Comparison of ENCODE assay signal across 1 cellular context in genomic region chr6:154733610-154734379, GRCh38.
TF ChIP-seq lines count a peak whose summit lies in the region.

No MANE protein-coding gene starts in this region.

TF ChIP-seq in HepG2, 621 proteins besides CTCF, POLR2A, EP300 and RAD21 (continued from another document and continues in another):
- TF ChIP-seq, protein P1, sequence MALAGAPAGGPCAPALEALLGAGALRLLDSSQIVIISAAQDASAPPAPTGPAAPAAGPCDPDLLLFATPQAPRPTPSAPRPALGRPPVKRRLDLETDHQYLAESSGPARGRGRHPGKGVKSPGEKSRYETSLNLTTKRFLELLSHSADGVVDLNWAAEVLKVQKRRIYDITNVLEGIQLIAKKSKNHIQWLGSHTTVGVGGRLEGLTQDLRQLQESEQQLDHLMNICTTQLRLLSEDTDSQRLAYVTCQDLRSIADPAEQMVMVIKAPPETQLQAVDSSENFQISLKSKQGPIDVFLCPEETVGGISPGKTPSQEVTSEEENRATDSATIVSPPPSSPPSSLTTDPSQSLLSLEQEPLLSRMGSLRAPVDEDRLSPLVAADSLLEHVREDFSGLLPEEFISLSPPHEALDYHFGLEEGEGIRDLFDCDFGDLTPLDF (CRISPR knock-in tag; IDR thresholded peaks at IDR 0.05), result no peak
- TF ChIP-seq, protein P2, sequence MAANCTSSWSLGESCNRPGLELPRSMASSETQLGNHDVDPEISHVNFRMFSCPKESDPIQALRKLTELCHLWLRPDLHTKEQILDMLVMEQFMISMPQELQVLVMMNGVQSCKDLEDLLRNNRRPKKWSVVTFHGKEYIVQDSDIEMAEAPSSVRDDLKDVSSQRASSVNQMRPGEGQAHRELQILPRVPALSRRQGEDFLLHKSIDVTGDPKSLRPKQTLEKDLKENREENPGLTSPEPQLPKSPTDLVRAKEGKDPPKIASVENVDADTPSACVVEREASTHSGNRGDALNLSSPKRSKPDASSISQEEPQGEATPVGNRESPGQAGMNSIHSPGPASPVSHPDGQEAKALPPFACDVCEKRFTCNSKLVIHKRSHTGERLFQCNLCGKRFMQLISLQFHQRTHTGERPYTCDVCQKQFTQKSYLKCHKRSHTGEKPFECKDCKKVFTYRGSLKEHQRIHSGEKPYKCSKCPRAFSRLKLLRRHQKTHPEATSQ (CRISPR knock-in tag; IDR thresholded peaks at IDR 0.05; ENCODE audit: borderline replicate concordance), result peak; percentile 76; the same call in 1 of the 2 replicates
- no peak for TF ChIP-seq ZNF264 (CRISPR knock-in tag; IDR thresholded peaks at IDR 0.05)
- TF ChIP-seq ZFP62 (CRISPR knock-in tag; IDR thresholded peaks at IDR 0.05), result no peak
- TF ChIP-seq ZBTB7B (CRISPR knock-in tag; IDR thresholded peaks at IDR 0.05), result no peak
- TF ChIP-seq MTA3 (CRISPR knock-in tag; IDR thresholded peaks at IDR 0.05), result 0 out of 2 replicates have a peak, but pooled peaks have one; percentile 74
- TF ChIP-seq KLF6 (CRISPR knock-in tag; IDR thresholded peaks at IDR 0.05), result peak; percentile 3; the same call in 1 of the 2 replicates
- TF ChIP-seq ZNF547 (CRISPR knock-in tag; IDR thresholded peaks at IDR 0.05), result no peak; the same call in 1 of the 2 replicates
- no peak for TF ChIP-seq PBX3 (CRISPR knock-in tag; IDR thresholded peaks at IDR 0.05; ENCODE audit: borderline replicate concordance)
- peak; percentile 88 for TF ChIP-seq HNRNPK (IDR thresholded peaks at IDR 0.05; ENCODE audit: low read depth, low read length, poor library complexity, severe bottlenecking)
- no peak for TF ChIP-seq NR3C1 (CRISPR knock-in tag; IDR thresholded peaks at IDR 0.05)
- TF ChIP-seq, protein P3, sequence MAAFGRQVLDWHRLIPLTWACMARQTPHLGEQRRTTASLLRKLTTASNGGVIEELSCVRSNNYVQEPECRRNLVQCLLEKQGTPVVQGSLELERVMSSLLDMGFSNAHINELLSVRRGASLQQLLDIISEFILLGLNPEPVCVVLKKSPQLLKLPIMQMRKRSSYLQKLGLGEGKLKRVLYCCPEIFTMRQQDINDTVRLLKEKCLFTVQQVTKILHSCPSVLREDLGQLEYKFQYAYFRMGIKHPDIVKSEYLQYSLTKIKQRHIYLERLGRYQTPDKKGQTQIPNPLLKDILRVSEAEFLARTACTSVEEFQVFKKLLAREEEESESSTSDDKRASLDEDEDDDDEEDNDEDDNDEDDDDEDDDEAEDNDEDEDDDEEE (CRISPR knock-in tag; IDR thresholded peaks at IDR 0.05), result no peak
- TF ChIP-seq ZNF451 (CRISPR knock-in tag; IDR thresholded peaks at IDR 0.05), result 0 out of 2 replicates have a peak, but pooled peaks have one; percentile 26
- TF ChIP-seq ZNF749 (CRISPR knock-in tag; IDR thresholded peaks at IDR 0.05; ENCODE audit: borderline replicate concordance), result no peak
- TF ChIP-seq, protein P4, sequence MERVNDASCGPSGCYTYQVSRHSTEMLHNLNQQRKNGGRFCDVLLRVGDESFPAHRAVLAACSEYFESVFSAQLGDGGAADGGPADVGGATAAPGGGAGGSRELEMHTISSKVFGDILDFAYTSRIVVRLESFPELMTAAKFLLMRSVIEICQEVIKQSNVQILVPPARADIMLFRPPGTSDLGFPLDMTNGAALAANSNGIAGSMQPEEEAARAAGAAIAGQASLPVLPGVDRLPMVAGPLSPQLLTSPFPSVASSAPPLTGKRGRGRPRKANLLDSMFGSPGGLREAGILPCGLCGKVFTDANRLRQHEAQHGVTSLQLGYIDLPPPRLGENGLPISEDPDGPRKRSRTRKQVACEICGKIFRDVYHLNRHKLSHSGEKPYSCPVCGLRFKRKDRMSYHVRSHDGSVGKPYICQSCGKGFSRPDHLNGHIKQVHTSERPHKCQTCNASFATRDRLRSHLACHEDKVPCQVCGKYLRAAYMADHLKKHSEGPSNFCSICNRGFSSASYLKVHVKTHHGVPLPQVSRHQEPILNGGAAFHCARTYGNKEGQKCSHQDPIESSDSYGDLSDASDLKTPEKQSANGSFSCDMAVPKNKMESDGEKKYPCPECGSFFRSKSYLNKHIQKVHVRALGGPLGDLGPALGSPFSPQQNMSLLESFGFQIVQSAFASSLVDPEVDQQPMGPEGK (CRISPR knock-in tag; IDR thresholded peaks at IDR 0.05), result peak; percentile 83
- TF ChIP-seq HOXA5 (CRISPR knock-in tag; IDR thresholded peaks at IDR 0.05), result no peak
- no peak for TF ChIP-seq ZNF180 (CRISPR knock-in tag; IDR thresholded peaks at IDR 0.05; ENCODE audit: borderline replicate concordance, low read depth)
- peak; percentile 95 for TF ChIP-seq ZNF543 (CRISPR knock-in tag; IDR thresholded peaks at IDR 0.05)
- no peak for TF ChIP-seq RFX3 (CRISPR knock-in tag; IDR thresholded peaks at IDR 0.05)
- TF ChIP-seq ZSCAN29 (CRISPR knock-in tag; conservative IDR thresholded peaks at IDR 0.05), result 0 out of 2 replicates have a peak, but pooled peaks have one; percentile 25
- TF ChIP-seq, protein P5, sequence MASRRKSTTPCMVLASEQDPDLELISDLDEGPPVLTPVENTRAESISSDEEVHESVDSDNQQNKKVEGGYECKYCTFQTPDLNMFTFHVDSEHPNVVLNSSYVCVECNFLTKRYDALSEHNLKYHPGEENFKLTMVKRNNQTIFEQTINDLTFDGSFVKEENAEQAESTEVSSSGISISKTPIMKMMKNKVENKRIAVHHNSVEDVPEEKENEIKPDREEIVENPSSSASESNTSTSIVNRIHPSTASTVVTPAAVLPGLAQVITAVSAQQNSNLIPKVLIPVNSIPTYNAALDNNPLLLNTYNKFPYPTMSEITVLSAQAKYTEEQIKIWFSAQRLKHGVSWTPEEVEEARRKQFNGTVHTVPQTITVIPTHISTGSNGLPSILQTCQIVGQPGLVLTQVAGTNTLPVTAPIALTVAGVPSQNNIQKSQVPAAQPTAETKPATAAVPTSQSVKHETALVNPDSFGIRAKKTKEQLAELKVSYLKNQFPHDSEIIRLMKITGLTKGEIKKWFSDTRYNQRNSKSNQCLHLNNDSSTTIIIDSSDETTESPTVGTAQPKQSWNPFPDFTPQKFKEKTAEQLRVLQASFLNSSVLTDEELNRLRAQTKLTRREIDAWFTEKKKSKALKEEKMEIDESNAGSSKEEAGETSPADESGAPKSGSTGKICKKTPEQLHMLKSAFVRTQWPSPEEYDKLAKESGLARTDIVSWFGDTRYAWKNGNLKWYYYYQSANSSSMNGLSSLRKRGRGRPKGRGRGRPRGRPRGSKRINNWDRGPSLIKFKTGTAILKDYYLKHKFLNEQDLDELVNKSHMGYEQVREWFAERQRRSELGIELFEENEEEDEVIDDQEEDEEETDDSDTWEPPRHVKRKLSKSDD (CRISPR knock-in tag; IDR thresholded peaks at IDR 0.05; ENCODE audit: low read depth), result peak; percentile 73; the same call in 1 of the 2 replicates
- peak; percentile 33 for TF ChIP-seq XRCC5 (optimal IDR thresholded peaks at IDR 0.05; ENCODE audit: low read length)
- TF ChIP-seq HHEX (CRISPR knock-in tag; IDR thresholded peaks at IDR 0.05), result no peak
- 0 out of 2 replicates have a peak, but pooled peaks have one; percentile 9 for TF ChIP-seq TCF7 (IDR thresholded peaks at IDR 0.05; ENCODE audit: low read depth)
- TF ChIP-seq ZNF569 (CRISPR knock-in tag; IDR thresholded peaks at IDR 0.05; ENCODE audit: borderline replicate concordance), result no peak; the same call in 1 of the 2 replicates
- no peak for TF ChIP-seq ZBTB7A (CRISPR knock-in tag; IDR thresholded peaks at IDR 0.05)
- TF ChIP-seq GFI1 (CRISPR knock-in tag; IDR thresholded peaks at IDR 0.05; ENCODE audit: borderline replicate concordance), result peak; percentile 40; the same call in 1 of the 2 replicates
- TF ChIP-seq ISL2 (CRISPR knock-in tag; IDR thresholded peaks at IDR 0.05), result peak; percentile 42
- TF ChIP-seq ZUFSP (CRISPR knock-in tag; IDR thresholded peaks at IDR 0.05; ENCODE audit: borderline replicate concordance), result no peak
- TF ChIP-seq, protein P6, sequence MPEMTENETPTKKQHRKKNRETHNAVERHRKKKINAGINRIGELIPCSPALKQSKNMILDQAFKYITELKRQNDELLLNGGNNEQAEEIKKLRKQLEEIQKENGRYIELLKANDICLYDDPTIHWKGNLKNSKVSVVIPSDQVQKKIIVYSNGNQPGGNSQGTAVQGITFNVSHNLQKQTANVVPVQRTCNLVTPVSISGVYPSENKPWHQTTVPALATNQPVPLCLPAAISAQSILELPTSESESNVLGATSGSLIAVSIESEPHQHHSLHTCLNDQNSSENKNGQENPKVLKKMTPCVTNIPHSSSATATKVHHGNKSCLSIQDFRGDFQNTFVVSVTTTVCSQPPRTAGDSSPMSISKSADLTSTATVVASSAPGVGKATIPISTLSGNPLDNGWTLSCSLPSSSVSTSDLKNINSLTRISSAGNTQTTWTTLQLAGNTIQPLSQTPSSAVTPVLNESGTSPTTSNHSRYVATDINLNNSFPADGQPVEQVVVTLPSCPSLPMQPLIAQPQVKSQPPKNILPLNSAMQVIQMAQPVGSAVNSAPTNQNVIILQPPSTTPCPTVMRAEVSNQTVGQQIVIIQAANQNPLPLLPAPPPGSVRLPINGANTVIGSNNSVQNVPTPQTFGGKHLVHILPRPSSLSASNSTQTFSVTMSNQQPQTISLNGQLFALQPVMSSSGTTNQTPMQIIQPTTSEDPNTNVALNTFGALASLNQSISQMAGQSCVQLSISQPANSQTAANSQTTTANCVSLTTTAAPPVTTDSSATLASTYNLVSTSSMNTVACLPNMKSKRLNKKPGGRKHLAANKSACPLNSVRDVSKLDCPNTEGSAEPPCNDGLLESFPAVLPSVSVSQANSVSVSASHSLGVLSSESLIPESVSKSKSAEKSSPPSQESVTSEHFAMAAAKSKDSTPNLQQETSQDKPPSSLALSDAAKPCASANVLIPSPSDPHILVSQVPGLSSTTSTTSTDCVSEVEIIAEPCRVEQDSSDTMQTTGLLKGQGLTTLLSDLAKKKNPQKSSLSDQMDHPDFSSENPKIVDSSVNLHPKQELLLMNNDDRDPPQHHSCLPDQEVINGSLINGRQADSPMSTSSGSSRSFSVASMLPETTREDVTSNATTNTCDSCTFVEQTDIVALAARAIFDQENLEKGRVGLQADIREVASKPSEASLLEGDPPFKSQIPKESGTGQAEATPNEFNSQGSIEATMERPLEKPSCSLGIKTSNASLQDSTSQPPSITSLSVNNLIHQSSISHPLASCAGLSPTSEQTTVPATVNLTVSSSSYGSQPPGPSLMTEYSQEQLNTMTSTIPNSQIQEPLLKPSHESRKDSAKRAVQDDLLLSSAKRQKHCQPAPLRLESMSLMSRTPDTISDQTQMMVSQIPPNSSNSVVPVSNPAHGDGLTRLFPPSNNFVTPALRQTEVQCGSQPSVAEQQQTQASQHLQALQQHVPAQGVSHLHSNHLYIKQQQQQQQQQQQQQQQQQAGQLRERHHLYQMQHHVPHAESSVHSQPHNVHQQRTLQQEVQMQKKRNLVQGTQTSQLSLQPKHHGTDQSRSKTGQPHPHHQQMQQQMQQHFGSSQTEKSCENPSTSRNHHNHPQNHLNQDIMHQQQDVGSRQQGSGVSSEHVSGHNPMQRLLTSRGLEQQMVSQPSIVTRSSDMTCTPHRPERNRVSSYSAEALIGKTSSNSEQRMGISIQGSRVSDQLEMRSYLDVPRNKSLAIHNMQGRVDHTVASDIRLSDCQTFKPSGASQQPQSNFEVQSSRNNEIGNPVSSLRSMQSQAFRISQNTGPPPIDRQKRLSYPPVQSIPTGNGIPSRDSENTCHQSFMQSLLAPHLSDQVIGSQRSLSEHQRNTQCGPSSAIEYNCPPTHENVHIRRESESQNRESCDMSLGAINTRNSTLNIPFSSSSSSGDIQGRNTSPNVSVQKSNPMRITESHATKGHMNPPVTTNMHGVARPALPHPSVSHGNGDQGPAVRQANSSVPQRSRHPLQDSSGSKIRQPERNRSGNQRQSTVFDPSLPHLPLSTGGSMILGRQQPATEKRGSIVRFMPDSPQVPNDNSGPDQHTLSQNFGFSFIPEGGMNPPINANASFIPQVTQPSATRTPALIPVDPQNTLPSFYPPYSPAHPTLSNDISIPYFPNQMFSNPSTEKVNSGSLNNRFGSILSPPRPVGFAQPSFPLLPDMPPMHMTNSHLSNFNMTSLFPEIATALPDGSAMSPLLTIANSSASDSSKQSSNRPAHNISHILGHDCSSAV (CRISPR knock-in tag; IDR thresholded peaks at IDR 0.05; ENCODE audit: borderline replicate concordance), result no peak
- TF ChIP-seq RNF2 (conservative IDR thresholded peaks at IDR 0.05; ENCODE audit: low read depth), result 0 out of 2 replicates have a peak, but pooled peaks have one; percentile 12
